ENCODE assay signal across 17 cellular contexts in the genomic region with DNA sequence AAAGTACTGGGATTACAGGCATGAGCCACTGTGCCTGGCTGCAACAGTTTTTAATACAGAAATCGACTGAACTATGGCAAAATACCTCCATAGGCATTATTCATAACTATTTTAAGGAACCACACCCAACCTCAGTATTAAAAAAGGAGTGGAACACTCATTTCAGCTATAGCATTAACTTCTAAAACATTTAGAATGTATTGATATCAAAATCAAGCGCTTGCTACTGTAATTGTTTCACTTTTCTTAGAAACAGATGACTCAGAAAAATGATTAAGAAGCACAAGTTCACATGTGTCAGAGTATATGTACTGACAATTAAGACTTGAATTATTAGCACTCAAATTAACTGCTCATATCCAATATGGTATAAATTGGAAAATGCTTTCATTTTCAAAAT. TPM values are rescaled to one million over a fixed set of nuclear protein-coding genes. Genes with fewer than 3 reads are reported as not detected.
"Had no signal": no experiment of that assay in that cellular context is flagged by ENCODE, and none has a peak within 500 bp of the region (broad histone marks: within the 10 kb centered on the region; RNA-seq: fewer than 3 reads in every experiment).

No MANE protein-coding gene starts in this region.

- H3K27me3 Mint-ChIP-seq: activated CD8-positive, alpha-beta memory T cell treated with anti-CD3 and anti-CD28 coated beads, Interleukin-2, amount 10 ng/mL, durations not matched to agents 7 days and 5 days; activated naive CD8-positive, alpha-beta T cell treated with anti-CD3 and anti-CD28 coated beads, Interleukin-2, amount 50 U/mL, for 24 hours; brain; natural killer cell treated with Interleukin-12 subunit alpha and Interleukin-12 subunit beta and Interleukin-15 and Interleukin-18, amount 100 ng/mL, for 72 hours had no signal

- ATAC-seq: activated CD8-positive, alpha-beta memory T cell treated with anti-CD3 and anti-CD28 coated beads, Interleukin-2, amount 10 ng/mL, durations not matched to agents 7 days and 5 days; activated naive CD8-positive, alpha-beta T cell treated with anti-CD3 and anti-CD28 coated beads, Interleukin-2, amount 50 U/mL, for 24 hours; esophagus mucosa; natural killer cell treated with Interleukin-12 subunit alpha and Interleukin-12 subunit beta and Interleukin-15 and Interleukin-18, amount 100 ng/mL, for 72 hours had no signal

- H3K4me2 ChIP-seq: smooth muscle cell had no signal

- H3K9me3 ChIP-seq: heart right ventricle, neutrophil, tibial artery had no signal

- H3K4me3 Mint-ChIP-seq: activated CD8-positive, alpha-beta memory T cell treated with anti-CD3 and anti-CD28 coated beads, Interleukin-2, amount 10 ng/mL, durations not matched to agents 7 days and 5 days; activated naive CD8-positive, alpha-beta T cell treated with anti-CD3 and anti-CD28 coated beads, Interleukin-2, amount 50 U/mL, for 24 hours; brain; natural killer cell treated with Interleukin-12 subunit alpha and Interleukin-12 subunit beta and Interleukin-15 and Interleukin-18, amount 100 ng/mL, for 72 hours had no signal

- DNase-seq: activated CD4-positive, alpha-beta T cell treated with anti-CD3 and anti-CD28 coated beads, Interleukin-2, amount 50 U/mL, for 48 hours; activated CD8-positive, alpha-beta memory T cell treated with anti-CD3 and anti-CD28 coated beads, Interleukin-2, amount 10 ng/mL, durations not matched to agents 7 days and 5 days; activated naive CD8-positive, alpha-beta T cell treated with anti-CD3 and anti-CD28 coated beads, Interleukin-2, amount 50 U/mL, for 24 hours; anterior cingulate cortex; cortex of kidney; effector CD4-positive, alpha-beta T cell; heart right ventricle; left cardiac atrium; stimulated activated CD4-positive, alpha-beta T cell treated with anti-CD3 and anti-CD28 coated beads, Interleukin-4, amount 100 ng/mL, for 1 hour; substantia nigra; T-helper 1 cell; tibial artery had no signal

- H3K27me3 ChIP-seq: heart right ventricle, neutrophil, tibial artery had no signal

- H3K27ac Mint-ChIP-seq: activated CD8-positive, alpha-beta memory T cell treated with anti-CD3 and anti-CD28 coated beads, Interleukin-2, amount 10 ng/mL, durations not matched to agents 7 days and 5 days; activated naive CD8-positive, alpha-beta T cell treated with anti-CD3 and anti-CD28 coated beads, Interleukin-2, amount 50 U/mL, for 24 hours had no signal

- H3K9me3 Mint-ChIP-seq: activated naive CD8-positive, alpha-beta T cell treated with anti-CD3 and anti-CD28 coated beads, Interleukin-2, amount 50 U/mL, for 24 hours; brain; natural killer cell treated with Interleukin-12 subunit alpha and Interleukin-12 subunit beta and Interleukin-15 and Interleukin-18, amount 100 ng/mL, for 72 hours had no signal

- H3K27ac ChIP-seq: heart right ventricle, neutrophil, tibial artery had no signal

- H3K4me3 ChIP-seq: heart right ventricle, smooth muscle cell, tibial artery had no signal

RNA-seq across cellular contexts. Expression of gene FAM177B, which starts 39.8 kb away (rescaled TPM):
- polyA plus RNA-seq: smooth muscle cell had no signal
